Comparison of ENCODE assay signal across 1 cellular context in the genomic region with DNA sequence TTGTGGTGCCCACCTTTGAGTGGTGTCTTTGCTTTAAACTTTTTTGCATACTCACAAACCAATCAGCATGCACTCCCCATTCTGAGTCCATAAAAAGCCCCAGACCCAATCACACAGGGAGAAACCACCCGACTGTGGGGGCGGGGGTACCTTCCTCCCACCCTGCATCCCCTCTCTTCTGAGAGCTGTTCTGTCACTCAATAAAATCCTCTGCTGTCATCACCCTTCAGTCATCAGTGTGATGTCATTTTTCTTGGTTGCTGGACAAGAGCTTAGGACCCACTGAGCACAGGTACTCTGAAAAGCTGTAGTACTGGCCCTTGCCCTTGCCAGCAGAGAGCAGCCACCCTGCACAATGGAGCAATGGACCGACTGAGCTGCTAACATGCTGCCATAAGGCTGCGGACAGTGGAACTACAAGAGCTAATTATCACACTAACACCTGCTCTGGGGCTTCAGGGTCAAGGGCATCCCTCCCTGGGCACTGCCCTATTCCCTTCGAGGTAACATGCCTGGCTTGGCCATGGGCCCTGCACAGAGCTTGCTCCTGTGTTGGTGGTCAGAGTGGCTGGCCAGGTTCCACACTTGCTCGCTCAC.
TF ChIP-seq lines count a peak whose summit lies in the region.

No MANE protein-coding gene starts in this region.

TF ChIP-seq in A549, 52 proteins besides CTCF, POLR2A, EP300 and RAD21 (continued from another document):
- TF ChIP-seq SMC3 (IDR thresholded peaks at IDR 0.05) (no peak), NPAS2 (CRISPR knock-in tag; IDR thresholded peaks at IDR 0.05; ENCODE audit: borderline replicate concordance) (no peak), CHD2 (IDR thresholded peaks at IDR 0.05; ENCODE audit: low read length, partially characterized antibody) (no peak), MAZ (IDR thresholded peaks at IDR 0.05; ENCODE audit: borderline replicate concordance, low read depth, low read length) (no peak), EHF (CRISPR knock-in tag; IDR thresholded peaks at IDR 0.05) (no peak), HDAC2 (IDR thresholded peaks at IDR 0.05) (no peak), CEBPB (IDR thresholded peaks at IDR 0.05) (no peak), FOXS1 (CRISPR knock-in tag; IDR thresholded peaks at IDR 0.05) (no peak), ZFP36 (IDR thresholded peaks at IDR 0.05; ENCODE audit: borderline replicate concordance, partially characterized antibody) (no peak), RFX5 (IDR thresholded peaks at IDR 0.05) (no peak), RNF2 (IDR thresholded peaks at IDR 0.05; ENCODE audit: borderline replicate concordance, low read depth) (no peak), CBX8 (IDR thresholded peaks at IDR 0.05) (no peak), RARB (CRISPR knock-in tag; IDR thresholded peaks at IDR 0.05) (no peak), ATOH8 (CRISPR knock-in tag; IDR thresholded peaks at IDR 0.05; ENCODE audit: low read depth) (no peak), HEYL (CRISPR knock-in tag; IDR thresholded peaks at IDR 0.05) (no peak)
- TF ChIP-seq, protein P1, sequence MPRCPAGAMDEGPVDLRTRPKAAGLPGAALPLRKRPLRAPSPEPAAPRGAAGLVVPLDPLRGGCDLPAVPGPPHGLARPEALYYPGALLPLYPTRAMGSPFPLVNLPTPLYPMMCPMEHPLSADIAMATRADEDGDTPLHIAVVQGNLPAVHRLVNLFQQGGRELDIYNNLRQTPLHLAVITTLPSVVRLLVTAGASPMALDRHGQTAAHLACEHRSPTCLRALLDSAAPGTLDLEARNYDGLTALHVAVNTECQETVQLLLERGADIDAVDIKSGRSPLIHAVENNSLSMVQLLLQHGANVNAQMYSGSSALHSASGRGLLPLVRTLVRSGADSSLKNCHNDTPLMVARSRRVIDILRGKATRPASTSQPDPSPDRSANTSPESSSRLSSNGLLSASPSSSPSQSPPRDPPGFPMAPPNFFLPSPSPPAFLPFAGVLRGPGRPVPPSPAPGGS (IDR thresholded peaks at IDR 0.05), result no peak
- TF ChIP-seq, protein P2, sequence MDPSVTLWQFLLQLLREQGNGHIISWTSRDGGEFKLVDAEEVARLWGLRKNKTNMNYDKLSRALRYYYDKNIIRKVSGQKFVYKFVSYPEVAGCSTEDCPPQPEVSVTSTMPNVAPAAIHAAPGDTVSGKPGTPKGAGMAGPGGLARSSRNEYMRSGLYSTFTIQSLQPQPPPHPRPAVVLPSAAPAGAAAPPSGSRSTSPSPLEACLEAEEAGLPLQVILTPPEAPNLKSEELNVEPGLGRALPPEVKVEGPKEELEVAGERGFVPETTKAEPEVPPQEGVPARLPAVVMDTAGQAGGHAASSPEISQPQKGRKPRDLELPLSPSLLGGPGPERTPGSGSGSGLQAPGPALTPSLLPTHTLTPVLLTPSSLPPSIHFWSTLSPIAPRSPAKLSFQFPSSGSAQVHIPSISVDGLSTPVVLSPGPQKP (IDR thresholded peaks at IDR 0.05; ENCODE audit: low read depth, low read length), result no peak
